Comparison of ENCODE assay signal across 12 cellular contexts in the genomic region with DNA sequence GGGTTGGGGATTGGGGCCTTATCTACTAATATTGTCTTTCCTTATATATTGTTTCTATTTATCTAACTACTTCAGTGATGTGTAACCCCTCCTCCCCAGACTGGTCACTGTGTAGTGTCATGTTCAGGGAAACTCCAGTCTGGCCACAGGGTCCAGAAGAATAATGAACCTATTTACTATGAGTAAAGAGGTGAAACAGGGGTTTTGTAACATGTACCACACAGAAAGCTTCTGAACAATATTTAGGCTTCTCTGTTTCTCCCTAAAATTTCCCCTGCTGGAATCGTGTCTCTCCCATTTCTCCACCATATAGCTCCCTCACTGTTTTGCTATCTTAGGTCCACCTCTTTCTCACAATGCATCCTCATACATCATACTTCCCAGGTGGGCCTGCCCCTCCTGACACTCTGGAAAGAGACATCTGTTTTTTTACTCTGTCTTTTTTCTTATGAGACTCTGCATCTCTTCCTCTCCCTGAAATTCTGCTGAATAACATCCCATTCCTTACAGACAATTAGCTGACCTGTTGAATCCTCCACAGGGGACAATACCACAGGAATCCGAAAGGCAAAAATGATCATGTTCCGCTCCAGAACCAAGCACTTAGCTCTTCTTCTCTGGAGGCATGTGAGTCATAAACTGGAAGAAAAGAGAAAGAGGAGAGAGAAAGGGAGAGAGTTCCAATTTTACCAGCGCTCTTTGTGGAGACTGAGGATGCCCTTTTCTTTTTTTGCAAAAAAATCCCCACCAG.
DNase-seq lines count a peak whose midpoint lies in the region; ATAC-seq and TF ChIP-seq lines count a peak whose summit lies in the region.
"Had no signal": no experiment of that assay in that cellular context is flagged by ENCODE, and none has a peak within 500 bp of the region (broad histone marks: within the 10 kb centered on the region; RNA-seq: fewer than 3 reads in every experiment).

No MANE protein-coding gene starts in this region.

- DNase-seq in MCF 10A (ENCODE audit: unreplicated experiment) (peak; percentile 11), breast epithelium (ENCODE audit: low spot score in 2 of 2) (no peak), amniotic epithelial cell (ENCODE audit: low read depth) (peak; percentile 31), midbrain (lab: John Stamatoyannopoulos, UW) (no peak), gastrocnemius medialis (no peak), NCI-H345 (lab: John Stamatoyannopoulos, UW) (no peak), NCI-H187 (lab: John Stamatoyannopoulos, UW) (no peak)
- DNase-seq: 8988T, NCI-H187 treated with DMSO at 0.1 percent for 48 hours had no signal

- peak overlapping the region; percentile 6 for H3K27ac Mint-ChIP-seq in MCF 10A (ENCODE audit: low read depth, unreplicated experiment)

- CTCF ChIA-PET in MCF 10A (lab: Yijun Ruan, JAX), result interaction anchor here (0.6 kb wide), 1 partner anchor 891 kb away, joined by 4 read pairs; no protein-coding TSS in a partner anchor

- no peaks in the 10 kb centered on the region for H3K36me3 ChIP-seq in breast epithelium
- H3K36me3 ChIP-seq in gastrocnemius medialis, result no peaks in the 10 kb centered on the region
- H3K36me3 ChIP-seq: thoracic aorta had no signal

- H3K36me3 Mint-ChIP-seq in MCF 10A (ENCODE audit: insufficient read depth, unreplicated experiment), result no peaks in the 10 kb centered on the region

- H3K4me1 ChIP-seq in breast epithelium (no peaks in the 10 kb centered on the region), gastrocnemius medialis (no peaks in the 10 kb centered on the region)

- peaks cover 13% of the 10 kb centered on the region for H3K4me1 Mint-ChIP-seq in MCF 10A (ENCODE audit: insufficient read depth, unreplicated experiment)

- no peak for TF ChIP-seq CTCF in MCF 10A (IDR thresholded peaks at IDR 0.05; ENCODE audit: unreplicated experiment)
- no peak for TF ChIP-seq CTCF in breast epithelium (IDR thresholded peaks at IDR 0.05)
- no peak for TF ChIP-seq CTCF in gastrocnemius medialis (IDR thresholded peaks at IDR 0.05 in 4 of 5, conservative IDR thresholded peaks at IDR 0.05 in 1 of 5)

- H3K27me3 ChIP-seq in breast epithelium (no peaks in the 10 kb centered on the region), gastrocnemius medialis (no peaks in the 10 kb centered on the region)

- H3K4me3 Mint-ChIP-seq in MCF 10A (ENCODE audit: unreplicated experiment), result no peak overlapping the region

- intact Hi-C loops in MCF 10A (cut with micrococcal nuclease) (no loop called here), breast epithelium (cut with DNase I; ENCODE audit: low total_unique reads) (no loop called here), gastrocnemius medialis (cut with DNase I; ENCODE audit: low total_unique reads) (no loop called here)

- no peak overlapping the region for H3K4me3 ChIP-seq in breast epithelium
- no peak overlapping the region for H3K4me3 ChIP-seq in gastrocnemius medialis
- H3K4me3 ChIP-seq: skin epidermis, thoracic aorta had no signal

- H3K9me3 ChIP-seq in breast epithelium (no peaks in the 10 kb centered on the region), gastrocnemius medialis (no peaks in the 10 kb centered on the region)
- H3K9me3 ChIP-seq: thoracic aorta had no signal

- ATAC-seq in HG02938 (IDR thresholded peaks at IDR 0.05; ENCODE audit: unreplicated experiment), result peak; percentile 89
- ATAC-seq in gastrocnemius medialis, result no peak

- POLR2A ChIA-PET in MCF 10A (lab: Yijun Ruan, JAX), result interaction anchor here (0.6 kb wide), 1 partner anchor 1212 kb away, joined by 3 read pairs; no protein-coding TSS in a partner anchor

- H3K27ac ChIP-seq in breast epithelium (no peak overlapping the region), gastrocnemius medialis (no peak overlapping the region)
- H3K27ac ChIP-seq: thoracic aorta had no signal

- H3K9me3 Mint-ChIP-seq in MCF 10A (ENCODE audit: unreplicated experiment), result no peaks in the 10 kb centered on the region

- no TSS peak for BruUV-seq in MCF 10A (replicated peaks; lab: Mats Ljungman, UMichigan)

- no peaks in the 10 kb centered on the region for H3K27me3 Mint-ChIP-seq in MCF 10A (ENCODE audit: insufficient read depth, unreplicated experiment)

- in situ Hi-C loops in gastrocnemius medialis (cut with MboI; ENCODE audit: low sequenced_read_pairs in 4 of 4), result no loop called here

- TF ChIP-seq POLR2A in breast epithelium (IDR thresholded peaks at IDR 0.05) (no peak), gastrocnemius medialis (IDR thresholded peaks at IDR 0.05) (no peak)

Comparison
In these comparisons a context has a peak if more than half of its experiments do, and no peak if none do; other contexts are left out.
1. DNase-seq: peak in MCF 10A (single experiment) and amniotic epithelial cell (single experiment); none in breast epithelium (0 of 2), midbrain (single experiment), gastrocnemius medialis (0 of 2), NCI-H345 (single experiment) and NCI-H187 (0 of 2).